Comparison of ENCODE assay signal across 13 cellular contexts in the genomic region with DNA sequence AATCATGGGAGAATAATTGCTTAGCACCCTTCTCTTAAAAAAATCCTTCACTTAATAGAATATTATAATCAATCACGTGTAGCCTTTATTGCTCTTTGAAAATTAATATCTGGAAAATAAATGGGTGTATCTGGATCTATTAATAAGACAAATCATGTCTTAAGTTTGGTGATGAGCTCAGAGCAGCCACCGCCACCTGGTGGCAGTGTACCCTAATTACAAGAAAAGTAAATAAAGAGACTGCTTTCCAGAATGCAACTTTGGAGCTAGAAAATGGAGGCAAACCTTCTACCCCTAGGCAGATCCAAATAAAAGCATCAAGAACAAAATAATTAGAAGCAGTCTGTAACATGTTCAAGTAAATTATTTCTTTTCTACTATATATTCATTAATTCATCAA. TPM values are rescaled to one million over a fixed set of nuclear protein-coding genes. Genes with fewer than 3 reads are reported as not detected.
DNase-seq lines count a peak whose midpoint lies in the region; ATAC-seq and TF ChIP-seq lines count a peak whose summit lies in the region.
"Had no signal": no experiment of that assay in that cellular context is flagged by ENCODE, and none has a peak within 500 bp of the region (broad histone marks: within the 10 kb centered on the region; RNA-seq: fewer than 3 reads in every experiment).

No MANE protein-coding gene starts in this region.

- in situ Hi-C loops in astrocyte of the spinal cord (cut with HindIII; ENCODE audit: low sequenced_read_pairs), result no loop called here

- no peak overlapping the region for H4K8ac ChIP-seq in mesendoderm (ENCODE audit: low read depth, low read length)

- POLR2A ChIA-PET in BJ (lab: Charles Lee), result no interaction called here
- POLR2A ChIA-PET in HCT116 (lab: Charles Lee), result no interaction called here

- H4K20me1 ChIP-seq in HCT116 (ENCODE audit: insufficient read depth), result no peaks in the 10 kb centered on the region

- H3K4me3 ChIP-seq in BJ (ENCODE audit: low read depth, low read length) (no peak overlapping the region), HCT116 (replicated peaks in 1 of 2; ENCODE audit: low read depth in 1 of 2, low read length in 2 of 2) (no peak overlapping the region), astrocyte of the spinal cord (ENCODE audit: low read depth, low read length) (no peak overlapping the region), mesendoderm (ENCODE audit: low read length) (no peak overlapping the region)

- no peak for TF ChIP-seq POLR2A in HCT116 (IDR thresholded peaks at IDR 0.05; ENCODE audit: borderline replicate concordance, extremely low read depth, insufficient read depth, insufficient read length)

- CTCF ChIA-PET in BJ (lab: Yijun Ruan, JAX), result interaction anchor here (1.0 kb wide), 1 partner anchor 37 kb away, joined by 3 read pairs; no protein-coding TSS in a partner anchor
- CTCF ChIA-PET in HCT116 (lab: Charles Lee), result interaction anchor here (1.1 to 1.7 kb wide), 2 partner anchors 9 to 44 kb away, joined by 4 to 9 read pairs; a partner anchor contains a TSS

- no peak overlapping the region for H2BK15ac ChIP-seq in mesendoderm (replicated peaks; ENCODE audit: low read depth)

- H3K4me1 ChIP-seq in HCT116 (ENCODE audit: control insufficient read depth in 1 of 2, insufficient read depth in 2 of 2, low read length in 2 of 2), result no peaks in the 10 kb centered on the region
- H3K4me1 ChIP-seq in mesendoderm (ENCODE audit: control insufficient read depth, low read depth, low read length), result no peaks in the 10 kb centered on the region

- H3K9ac ChIP-seq in HCT116 (ENCODE audit: low read length) (no peak overlapping the region), mesendoderm (ENCODE audit: low read length) (no peak overlapping the region)

- H2BK5ac ChIP-seq in mesendoderm (ENCODE audit: low read length), result no peak overlapping the region

- no peak overlapping the region for H2AFZ ChIP-seq in HCT116 (ENCODE audit: low read depth, low read length, poor library complexity, severe bottlenecking)

- no peaks in the 10 kb centered on the region for H3K9me3 ChIP-seq in HCT116 (ENCODE audit: control insufficient read depth in 1 of 2, insufficient read depth in 1 of 2, low read depth in 1 of 2, low read length in 2 of 2)

- ATAC-seq in HCT116, result no peak
- ATAC-seq in HG02885 (IDR thresholded peaks at IDR 0.05; ENCODE audit: poor library complexity, unreplicated experiment), result no peak
- ATAC-seq in HG03442 (IDR thresholded peaks at IDR 0.05; ENCODE audit: unreplicated experiment), result no peak
- ATAC-seq in GM21786 (IDR thresholded peaks at IDR 0.05; ENCODE audit: unreplicated experiment), result no peak

- H3K9me2 ChIP-seq in HCT116 (ENCODE audit: insufficient read depth), result no peaks in the 10 kb centered on the region

- RAD21 ChIA-PET in HCT116 (lab: Charles Lee; ENCODE audit: low non-redundant PET in 1 of 2, low total read pairs in 2 of 2, uncharacterized antibody in 2 of 2, unreplicated experiment in 2 of 2), result no interaction called here

- H3K79me2 ChIP-seq in HCT116 (ENCODE audit: insufficient read depth, low read length) (no peaks in the 10 kb centered on the region), mesendoderm (ENCODE audit: control insufficient read depth, insufficient read depth, low read length) (no peaks in the 10 kb centered on the region)

- intact Hi-C loops in HCT116 (cut with micrococcal nuclease), result no loop called here

- no peak overlapping the region for H3K23ac ChIP-seq in mesendoderm (ENCODE audit: low read length)

- H3K79me1 ChIP-seq in mesendoderm (ENCODE audit: low read length), result no peaks in the 10 kb centered on the region

- no peak overlapping the region for H2AK5ac ChIP-seq in mesendoderm (ENCODE audit: low read length)

- TF ChIP-seq CTCF in BJ (IDR thresholded peaks at IDR 0.05; ENCODE audit: insufficient read depth, low read depth, low read length), result peak; percentile 35; the same call in 1 of the 2 replicates
- TF ChIP-seq CTCF in HCT116 (IDR thresholded peaks at IDR 0.05 in 2 of 3, conservative IDR thresholded peaks at IDR 0.05 in 1 of 3; ENCODE audit: borderline replicate concordance in 1 of 3, insufficient read depth in 1 of 3, low read depth in 2 of 3, low read length in 2 of 3), result peak; percentile 16 to 60 (median 43); a peak in 4 of 6 replicates
- TF ChIP-seq CTCF in astrocyte of the spinal cord (IDR thresholded peaks at IDR 0.05; ENCODE audit: low read depth, low read length), result peak; percentile 21

- H3K4me2 ChIP-seq in HCT116 (ENCODE audit: low read length) (no peak overlapping the region), mesendoderm (ENCODE audit: low read length) (no peak overlapping the region)

- BruUV-seq in HCT116 (replicated peaks; lab: Mats Ljungman, UMichigan), result no TSS peak

- no peak overlapping the region for H2BK120ac ChIP-seq in mesendoderm (ENCODE audit: low read depth, low read length)

- DNase-seq in BJ (ENCODE audit: low read depth) (no peak), HCT116 (ENCODE audit: low read depth, low spot score) (no peak), astrocyte of the spinal cord (ENCODE audit: low read depth, low spot score) (no peak), mesendoderm (peak; percentile 34), Ammon's horn (ENCODE audit: low spot score) (no peak)
- DNase-seq: activated CD4-positive, alpha-beta T cell treated with anti-CD3 and anti-CD28 coated beads, Interleukin-2, amount 50 U/mL, for 48 hours; activated naive CD4-positive, alpha-beta T cell treated with Interleukin-2 at 50 U/mL for 16 hours; dermis blood vessel endothelial cell; NCI-H2227 treated with DMSO at 0.1 percent for 48 hours; retina had no signal

- H3K36me3 ChIP-seq in BJ (ENCODE audit: control insufficient read depth, insufficient read depth, low read length), result no peaks in the 10 kb centered on the region
- no peaks in the 10 kb centered on the region for H3K36me3 ChIP-seq in HCT116 (ENCODE audit: control insufficient read depth in 1 of 2, insufficient read depth in 2 of 2, low read length in 2 of 2)
- no peaks in the 10 kb centered on the region for H3K36me3 ChIP-seq in mesendoderm (ENCODE audit: control insufficient read depth, insufficient read depth, low read length)

- H3K56ac ChIP-seq in mesendoderm (ENCODE audit: low read length), result no peak overlapping the region

- H3K27me3 ChIP-seq in BJ (ENCODE audit: control insufficient read depth, insufficient read depth, low read length) (peaks cover 1% of the 10 kb centered on the region; the same call in 1 of the 2 replicates), HCT116 (ENCODE audit: insufficient read depth, low read length) (peaks cover 9% of the 10 kb centered on the region; the same call in 1 of the 2 replicates), mesendoderm (ENCODE audit: insufficient read depth, low read length, poor library complexity) (no peaks in the 10 kb centered on the region)

- peak; percentile 26; the same call in 1 of the 2 replicates for TF ChIP-seq RAD21 in HCT116 (IDR thresholded peaks at IDR 0.05; ENCODE audit: low read depth)

- no CpG with 5 or more reads among the region's 2 CpGs for WGBS in mesendoderm (ENCODE audit: extremely low coverage, insufficient coverage, low lambda C conversion rate)

- no peak overlapping the region for H4K5ac ChIP-seq in mesendoderm (ENCODE audit: low read length)

- H3K18ac ChIP-seq in mesendoderm (ENCODE audit: low read length), result no peak overlapping the region

- H3K4ac ChIP-seq in mesendoderm (ENCODE audit: low read depth, low read length), result no peak overlapping the region

- H3K27ac ChIP-seq in HCT116 (ENCODE audit: low read depth, low read length), result no peak overlapping the region
- no peak overlapping the region for H3K27ac ChIP-seq in mesendoderm (ENCODE audit: low read depth, low read length)

TF ChIP-seq in HCT116, 20 proteins besides CTCF, POLR2A, EP300 and RAD21 (continues in another document):
- TF ChIP-seq, protein P1, sequence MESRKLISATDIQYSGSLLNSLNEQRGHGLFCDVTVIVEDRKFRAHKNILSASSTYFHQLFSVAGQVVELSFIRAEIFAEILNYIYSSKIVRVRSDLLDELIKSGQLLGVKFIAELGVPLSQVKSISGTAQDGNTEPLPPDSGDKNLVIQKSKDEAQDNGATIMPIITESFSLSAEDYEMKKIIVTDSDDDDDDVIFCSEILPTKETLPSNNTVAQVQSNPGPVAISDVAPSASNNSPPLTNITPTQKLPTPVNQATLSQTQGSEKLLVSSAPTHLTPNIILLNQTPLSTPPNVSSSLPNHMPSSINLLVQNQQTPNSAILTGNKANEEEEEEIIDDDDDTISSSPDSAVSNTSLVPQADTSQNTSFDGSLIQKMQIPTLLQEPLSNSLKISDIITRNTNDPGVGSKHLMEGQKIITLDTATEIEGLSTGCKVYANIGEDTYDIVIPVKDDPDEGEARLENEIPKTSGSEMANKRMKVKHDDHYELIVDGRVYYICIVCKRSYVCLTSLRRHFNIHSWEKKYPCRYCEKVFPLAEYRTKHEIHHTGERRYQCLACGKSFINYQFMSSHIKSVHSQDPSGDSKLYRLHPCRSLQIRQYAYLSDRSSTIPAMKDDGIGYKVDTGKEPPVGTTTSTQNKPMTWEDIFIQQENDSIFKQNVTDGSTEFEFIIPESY (IDR thresholded peaks at IDR 0.05; ENCODE audit: extremely low read depth, insufficient replicate concordance, low read length), result no peak
- no peak for TF ChIP-seq EGR1 (IDR thresholded peaks at IDR 0.05; ENCODE audit: low read depth)
- TF ChIP-seq ELF1 (IDR thresholded peaks at IDR 0.05; ENCODE audit: borderline replicate concordance, low read depth), result no peak
- TF ChIP-seq ZNF274 (IDR thresholded peaks at IDR 0.05; ENCODE audit: low read depth, low read length), result no peak
- TF ChIP-seq, protein P2, sequence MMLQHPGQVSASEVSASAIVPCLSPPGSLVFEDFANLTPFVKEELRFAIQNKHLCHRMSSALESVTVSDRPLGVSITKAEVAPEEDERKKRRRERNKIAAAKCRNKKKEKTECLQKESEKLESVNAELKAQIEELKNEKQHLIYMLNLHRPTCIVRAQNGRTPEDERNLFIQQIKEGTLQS (IDR thresholded peaks at IDR 0.05), result no peak

RNA-seq across cellular contexts. Expression of a gene that starts 43.5 kb away (rescaled TPM):
- polyA plus RNA-seq in BJ (2011; rRNA removed), result 0.36 and 0.50 TPM in 2 replicates
- 0.81 and 2.2 TPM in 2 replicates for polyA minus RNA-seq in BJ (2011; rRNA and poly(A)+ RNA removed)
- 0.86 TPM for total RNA-seq in HCT116 (2021; ENCODE audit: unreplicated experiment)
- polyA plus RNA-seq in HCT116 (2012), result 0.06 and 0.09 TPM in 2 replicates
- polyA plus RNA-seq in mesendoderm (2013, experiment 1 of 2), result 2.8 TPM
- polyA plus RNA-seq in mesendoderm (2013, experiment 2 of 2), result 2.8 TPM
